ENCODE assay signal across 7 cellular contexts in the genomic region with DNA sequence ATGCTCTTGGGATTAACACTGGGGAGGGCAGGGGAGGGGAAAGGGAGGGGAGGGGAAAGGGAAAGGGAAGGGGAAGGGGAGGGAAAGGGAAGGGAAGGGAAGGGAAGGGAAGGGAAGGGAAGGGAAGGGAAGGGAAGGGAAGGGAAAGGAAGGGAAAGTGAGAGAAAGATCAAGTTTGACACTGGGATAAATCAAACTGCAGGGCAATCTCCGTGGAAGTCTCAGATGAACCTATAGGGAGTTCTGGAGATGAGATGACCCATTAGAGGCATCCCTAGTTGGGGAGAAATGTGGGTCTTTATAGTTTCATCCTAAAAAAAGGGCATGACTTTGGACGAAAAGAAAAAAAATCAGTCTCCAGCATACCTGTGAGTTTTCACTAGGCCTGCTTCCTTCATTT. TPM values are rescaled to one million over a fixed set of nuclear protein-coding genes. Genes with fewer than 3 reads are reported as not detected.
"Had no signal": no experiment of that assay in that cellular context is flagged by ENCODE, and none has a peak within 500 bp of the region (broad histone marks: within the 10 kb centered on the region; RNA-seq: fewer than 3 reads in every experiment).

No MANE protein-coding gene starts in this region.

- ATAC-seq: GM23338 had no signal

- H3K36me3 Mint-ChIP-seq: IgD-negative memory B cell had no signal

- DNase-seq: H9, HCEC 1CT, KBM-7 had no signal

- H3K9me3 Mint-ChIP-seq: GM23338 had no signal

- H3K27ac Mint-ChIP-seq: GM23338, H9, IgD-negative memory B cell had no signal

- H3K4me3 Mint-ChIP-seq: GM23338, H9 had no signal

RNA-seq across cellular contexts. Expression of a gene that starts 2.2 kb away (rescaled TPM):
- total RNA-seq: GM23338, H1, H9, HT1080 had no signal
- polyA plus RNA-seq: GM23338, H1, IgD-negative memory B cell had no signal

RNA-seq across cellular contexts. Expression of a gene that starts 3.6 kb away (rescaled TPM):
- total RNA-seq: GM23338, H1, H9, HT1080 had no signal
- polyA plus RNA-seq: GM23338, H1, IgD-negative memory B cell had no signal

RNA-seq across cellular contexts. Expression of a gene that starts 16.6 kb away (rescaled TPM):
- total RNA-seq: GM23338, H1, H9 had no signal
- polyA plus RNA-seq: GM23338, H1, IgD-negative memory B cell had no signal

RNA-seq across cellular contexts. Expression of a gene that starts 18.6 kb away (rescaled TPM):
- total RNA-seq: GM23338, H1, H9, HT1080 had no signal
- polyA plus RNA-seq: GM23338, H1, IgD-negative memory B cell had no signal

RNA-seq across cellular contexts. Expression of a gene that starts 19.7 kb away (rescaled TPM):
- total RNA-seq: GM23338, H1, H9, HT1080 had no signal
- polyA plus RNA-seq: GM23338, H1, IgD-negative memory B cell had no signal
